ENCODE assay signal across 1 cellular context in genomic region chr11:65420506-65421203, GRCh38.
TF ChIP-seq lines count a peak whose summit lies in the region.

No MANE protein-coding gene starts in this region.

TF ChIP-seq in GM12878, 131 proteins besides CTCF, POLR2A, EP300 and RAD21:
- no peak for TF ChIP-seq ZBTB33 (IDR thresholded peaks at IDR 0.05)
- 0 out of 2 replicates have a peak, but pooled peaks have one; percentile 17 for TF ChIP-seq RCOR1 (conservative IDR thresholded peaks at IDR 0.05; ENCODE audit: low read depth, low read length)
- peak; percentile 1; the same call in 1 of the 2 replicates for TF ChIP-seq CREM (IDR thresholded peaks at IDR 0.05; ENCODE audit: low read depth)
- TF ChIP-seq RFX5 (IDR thresholded peaks at IDR 0.05; ENCODE audit: low read depth, low read length): no peak
- no peak for TF ChIP-seq FOXM1 (IDR thresholded peaks at IDR 0.05; ENCODE audit: low read depth, low read length)
- TF ChIP-seq WRNIP1 (IDR thresholded peaks at IDR 0.05; ENCODE audit: borderline replicate concordance, low read depth, low read length): 0 out of 2 replicates have a peak, but pooled peaks have one; percentile 16
- 0 out of 2 replicates have a peak, but pooled peaks have one; percentile 9 for TF ChIP-seq CHD1 (IDR thresholded peaks at IDR 0.05; ENCODE audit: low read depth, low read length)
